8 cellular contexts compared by ENCODE assay signal in genomic region chr22:36467946-36468345, GRCh38. TPM values are rescaled to one million over a fixed set of nuclear protein-coding genes. Genes with fewer than 3 reads are reported as not detected.
A peak's percentile ranks its signal among the peaks of the same experiment; 100 is the strongest.
DNase-seq lines count a peak whose midpoint lies in the region; ATAC-seq and TF ChIP-seq lines count a peak whose summit lies in the region.

No MANE protein-coding gene starts in this region.

- DNase-seq in SJSA1 (ENCODE audit: low read depth in 1 of 2, low spot score in 2 of 2) (peak; percentile 96 to 97), epithelial cell of prostate (ENCODE audit: low read depth, low spot score) (peak; percentile 54), spleen (no peak), occipital lobe (lab: John Stamatoyannopoulos, UW) (no peak), right lobe of liver (no peak)

- TF ChIP-seq CTCF in HEK293 (tag by site-specific recombination; IDR thresholded peaks at IDR 0.05) (no peak), spleen (IDR thresholded peaks at IDR 0.05 in 8 of 11, conservative IDR thresholded peaks at IDR 0.05 in 3 of 11) (no peak), right lobe of liver (IDR thresholded peaks at IDR 0.05) (no peak)

- H3K9me3 ChIP-seq in HEK293 (ENCODE audit: control insufficient read depth, insufficient read depth, low read depth, low read length) (no peaks in the 10 kb centered on the region), SJSA1 (replicated peaks) (no peaks in the 10 kb centered on the region), spleen (no peaks in the 10 kb centered on the region), right lobe of liver (no peaks in the 10 kb centered on the region)

- intact Hi-C loops in spleen (cut with DNase I; ENCODE audit: low total_unique reads) (no loop called here), right lobe of liver (cut with DNase I) (no loop called here)

- H3K4me3 ChIP-seq in HEK293 (ENCODE audit: low read depth, low read length) = no peak overlapping the region
- H3K4me3 ChIP-seq in SJSA1 = no peak overlapping the region
- no peak overlapping the region for H3K4me3 ChIP-seq in spleen
- no peak overlapping the region for H3K4me3 ChIP-seq in right lobe of liver

- no peak for TF ChIP-seq POLR2A in spleen (IDR thresholded peaks at IDR 0.05)
- no peak for TF ChIP-seq POLR2A in right lobe of liver (IDR thresholded peaks at IDR 0.05)

- H3K27ac ChIP-seq in HEK293 (ENCODE audit: extremely low read depth, low read depth, low read length) (peak overlapping the region; percentile 69), SJSA1 (peak overlapping the region; percentile 94), epithelial cell of prostate (peak overlapping the region; percentile 85), spleen (peak overlapping the region in 6 of 8 donors; percentile 10 to 97 (median 87)), right lobe of liver (peak overlapping the region in 1 of 3 donors; percentile 24)

- CTCF ChIA-PET in HEK293 (lab: Yijun Ruan, JAX) = interaction anchor here (0.8 to 7.3 kb wide), 8 partner anchors 16 to 214 kb away, joined by 3 to 132 read pairs (median 5); no protein-coding TSS in a partner anchor

- H3K4me1 ChIP-seq in HEK293 (ENCODE audit: control insufficient read depth, insufficient read depth, low read length) (peaks cover 18% of the 10 kb centered on the region), SJSA1 (replicated peaks) (peaks cover 85% of the 10 kb centered on the region), spleen (peaks cover 9 to 98% (median 55%) of the 10 kb centered on the region in 6 donors), right lobe of liver (peaks cover 0 to 15% (median 2%) of the 10 kb centered on the region in 4 donors)

- H3K36me3 ChIP-seq in HEK293 (ENCODE audit: control insufficient read depth in 2 of 2, insufficient read depth in 1 of 2, low read length in 2 of 2) (peaks cover 11 to 58% of the 10 kb centered on the region in 2 experiments; a peak in 2 of 3 replicates), SJSA1 (peaks cover 32% of the 10 kb centered on the region), spleen (peaks cover 0 to 56% (median 18%) of the 10 kb centered on the region in 6 donors), right lobe of liver (peaks cover 0 to 6% (median 0%) of the 10 kb centered on the region in 4 donors)

- no peak for ATAC-seq in GM18858 (IDR thresholded peaks at IDR 0.05; ENCODE audit: unreplicated experiment)
- ATAC-seq in right lobe of liver = no peak
- ATAC-seq in GM21737 (IDR thresholded peaks at IDR 0.05; ENCODE audit: unreplicated experiment) = no peak

- WGBS in spleen, 5 donors = 26 to 45% (median 32%) methylated on average over 7 of the region's 7 CpGs
- 74% methylated on average over 7 of the region's 7 CpGs for WGBS in right lobe of liver (ENCODE audit: insufficient coverage, low coverage, low lambda C conversion rate, missing lambda C conversion rate)

- no peaks in the 10 kb centered on the region for H3K27me3 ChIP-seq in SJSA1 (replicated peaks)
- H3K27me3 ChIP-seq in spleen (replicated peaks in 1 of 7) = no peaks in the 10 kb centered on the region
- no peaks in the 10 kb centered on the region for H3K27me3 ChIP-seq in right lobe of liver

- POLR2A ChIA-PET in HEK293 (lab: Yijun Ruan, JAX) = interaction anchor here (1.0 to 3.3 kb wide), 10 partner anchors 12 to 140 kb away, joined by 3 to 15 read pairs (median 4); partner anchors contain the start of genes MYH9 and TXN2

TF ChIP-seq in HEK293, 187 proteins besides CTCF, POLR2A, EP300 and RAD21 (continues in another document):
- TF ChIP-seq PRDM2 (tag by site-specific recombination; IDR thresholded peaks at IDR 0.05; ENCODE audit: borderline replicate concordance) (no peak), ZNF354C (tag by site-specific recombination; IDR thresholded peaks at IDR 0.05; ENCODE audit: borderline replicate concordance, low read depth) (no peak), ZBTB1 (tag by site-specific recombination; IDR thresholded peaks at IDR 0.05) (no peak), GLIS2 (tag by site-specific recombination; IDR thresholded peaks at IDR 0.05) (peak; percentile 25), KLF8 (tag by site-specific recombination; IDR thresholded peaks at IDR 0.05) (no peak), ZNF140 (tag by site-specific recombination; IDR thresholded peaks at IDR 0.05) (no peak), WT1 (tag by site-specific recombination; IDR thresholded peaks at IDR 0.05) (peak; percentile 74; the same call in 1 of the 2 replicates), KLF1 (tag by site-specific recombination; IDR thresholded peaks at IDR 0.05) (no peak), BCL11A (tag by site-specific recombination; IDR thresholded peaks at IDR 0.05; ENCODE audit: low read depth) (no peak), ZNF169 (tag by site-specific recombination; IDR thresholded peaks at IDR 0.05) (no peak), HOXC10 (CRISPR knock-in tag; IDR thresholded peaks at IDR 0.05) (no peak), ZNF530 (tag by site-specific recombination; IDR thresholded peaks at IDR 0.05; ENCODE audit: low read depth) (no peak), ZNF513 (tag by site-specific recombination; IDR thresholded peaks at IDR 0.05) (no peak), MEIS1 (CRISPR knock-in tag; IDR thresholded peaks at IDR 0.05; ENCODE audit: borderline replicate concordance) (0 out of 2 replicates have a peak, but pooled peaks have one; percentile 21), ZNF473 (tag by site-specific recombination; IDR thresholded peaks at IDR 0.05) (no peak)

RNA-seq across cellular contexts. Expression of gene TXN2, which starts 13.5 kb away (rescaled TPM):
- total RNA-seq in SJSA1 (2014; rRNA removed; shearing (Covaris generic)) = 18.8 and 27.4 TPM in 2 replicates
- 10 to 100 TPM; 52.6 to 87.1 (median 64.6) TPM for total RNA-seq in spleen
- polyA plus RNA-seq in spleen = 100 to 1,000 TPM in 1 of 3 donors, 10 to 100 TPM in 2; 70.5 to 105 (median 90.1) TPM
- total RNA-seq in occipital lobe = 14.3 TPM
- total RNA-seq in right lobe of liver = 10 to 100 TPM; 56.0 to 94.8 (median 67.2) TPM

RNA-seq across cellular contexts. Expression of gene FOXRED2, which starts 38.9 kb away (rescaled TPM):
- 0.88 and 6.3 TPM in 2 replicates for total RNA-seq in SJSA1 (2014; rRNA removed; shearing (Covaris generic))
- 10 to 100 TPM; 19.4 to 42.0 (median 27.0) TPM for total RNA-seq in spleen
- 1 to 10 TPM; 1.1 to 3.0 (median 1.5) TPM for polyA plus RNA-seq in spleen
- 10.6 TPM for total RNA-seq in occipital lobe
- 10 to 100 TPM in 4 of 6 experiments, 1 to 10 TPM in 2; 9.6 to 14.0 (median 11.8) TPM for total RNA-seq in right lobe of liver

Comparison
In these comparisons a context has a peak if more than half of its experiments do, and no peak if none do; other contexts are left out.
1. DNase-seq: peak in SJSA1 (2 of 2) and epithelial cell of prostate (single experiment); none in spleen (single experiment), occipital lobe (single experiment) and right lobe of liver (0 of 3).